Comparison of ENCODE assay signal across 8 cellular contexts in genomic region chr17:16214190-16215001, GRCh38. TPM values are rescaled to one million over a fixed set of nuclear protein-coding genes. Genes with fewer than 3 reads are reported as not detected.
A peak's percentile ranks its signal among the peaks of the same experiment; 100 is the strongest.
DNase-seq lines count a peak whose midpoint lies in the region; ATAC-seq and TF ChIP-seq lines count a peak whose summit lies in the region.

No MANE protein-coding gene starts in this region.

- peak overlapping the region; percentile 88 for H3K27ac ChIP-seq in OCI-LY1 (ENCODE audit: low read depth, low read length, poor library complexity, severe bottlenecking)
- peak overlapping the region; percentile 99 for H3K27ac ChIP-seq in colonic mucosa

- H3K4me3 Mint-ChIP-seq in activated T-cell treated with anti-CD3 and anti-CD28 coated beads, Interleukin-2, amount 50 U/mL, for 24 hours: peak overlapping the region; percentile 98

- no peaks in the 10 kb centered on the region for H3K9me3 Mint-ChIP-seq in activated T-cell treated with anti-CD3 and anti-CD28 coated beads, Interleukin-2, amount 50 U/mL, for 24 hours

- H3K27me3 Mint-ChIP-seq in activated T-cell treated with anti-CD3 and anti-CD28 coated beads, Interleukin-2, amount 50 U/mL, for 24 hours: no peaks in the 10 kb centered on the region

- H3K4me1 Mint-ChIP-seq in activated T-cell treated with anti-CD3 and anti-CD28 coated beads, Interleukin-2, amount 50 U/mL, for 24 hours (ENCODE audit: low read depth): peaks cover 45% of the 10 kb centered on the region

- H3K9me3 ChIP-seq in OCI-LY1 (ENCODE audit: low read length): no peaks in the 10 kb centered on the region
- H3K9me3 ChIP-seq in colonic mucosa: no peaks in the 10 kb centered on the region
- no peaks in the 10 kb centered on the region for H3K9me3 ChIP-seq in mucosa of stomach (ENCODE audit: control insufficient read depth, low read length)

- H3K27ac Mint-ChIP-seq in activated T-cell treated with anti-CD3 and anti-CD28 coated beads, Interleukin-2, amount 50 U/mL, for 24 hours: peak overlapping the region; percentile 90

- H3K9ac ChIP-seq in OCI-LY1 (ENCODE audit: low read length) (peak overlapping the region; percentile 81), colonic mucosa (ENCODE audit: low read depth in 2 of 2, low read length in 2 of 2) (peak overlapping the region; percentile 85 to 98), mucosa of stomach (ENCODE audit: low read length) (peak overlapping the region; percentile 97)

- no peaks in the 10 kb centered on the region for H3K9me2 ChIP-seq in OCI-LY1 (ENCODE audit: low read depth, low read length)

- peak overlapping the region; percentile 97 for H3K4me2 ChIP-seq in OCI-LY1 (ENCODE audit: low read length)

- no peaks in the 10 kb centered on the region for H3F3A ChIP-seq in OCI-LY1 (ENCODE audit: insufficient read depth, low read length)

- H3K4me3 ChIP-seq in OCI-LY1 (ENCODE audit: low read depth, low read length, poor library complexity, severe bottlenecking): peak overlapping the region; percentile 84
- peak overlapping the region; percentile 65 for H3K4me3 ChIP-seq in colonic mucosa
- peak overlapping the region; percentile 91 for H3K4me3 ChIP-seq in mucosa of stomach (ENCODE audit: low read length)

- H4K20me1 ChIP-seq in OCI-LY1 (ENCODE audit: insufficient read depth, low read length): no peaks in the 10 kb centered on the region

- intact Hi-C loops in colonic mucosa (cut with DNase I): no loop called here

- H3K27me3 ChIP-seq in OCI-LY1 (ENCODE audit: insufficient read depth, low read length) (no peaks in the 10 kb centered on the region), colonic mucosa (no peaks in the 10 kb centered on the region), mucosa of stomach (ENCODE audit: control insufficient read depth, insufficient read depth, low read length) (no peaks in the 10 kb centered on the region)

- DNase-seq in activated T-cell treated with anti-CD3 and anti-CD28 coated beads, Interleukin-2, amount 50 U/mL, for 24 hours: no peak
- DNase-seq in activated T-cell treated with anti-CD3 and anti-CD28 coated beads, Interleukin-2, amount 50 U/mL, for 1 hour: no peak
- DNase-seq in colonic mucosa (no peak), DMS153 treated with DMSO at 0.1 percent for 48 hours (lab: John Stamatoyannopoulos, UW; ENCODE audit: unreplicated experiment) (no peak), mesenteric fat pad (ENCODE audit: low spot score) (no peak)

- H3K4me1 ChIP-seq in OCI-LY1 (ENCODE audit: insufficient read depth, low read length, severe bottlenecking): peaks cover 51% of the 10 kb centered on the region
- no peaks in the 10 kb centered on the region for H3K4me1 ChIP-seq in colonic mucosa
- H3K4me1 ChIP-seq in mucosa of stomach (ENCODE audit: control insufficient read depth, insufficient read depth, low read length): peaks cover 26% of the 10 kb centered on the region

- ATAC-seq in HG02588 (IDR thresholded peaks at IDR 0.05; ENCODE audit: unreplicated experiment): no peak

- TF ChIP-seq CTCF in OCI-LY1 (IDR thresholded peaks at IDR 0.05; ENCODE audit: low read length) (no peak), colonic mucosa (IDR thresholded peaks at IDR 0.05) (no peak)

- H3K36me3 ChIP-seq in OCI-LY1 (ENCODE audit: insufficient read depth, low read length) (peaks cover 3% of the 10 kb centered on the region; the same call in 1 of the 2 replicates), colonic mucosa (no peaks in the 10 kb centered on the region), mucosa of stomach (ENCODE audit: control insufficient read depth, insufficient read depth, low read length) (no peaks in the 10 kb centered on the region)

- H3K79me2 ChIP-seq in OCI-LY1 (ENCODE audit: insufficient read depth, low read length): peaks cover 82% of the 10 kb centered on the region

- no peak overlapping the region for H2AFZ ChIP-seq in OCI-LY1 (ENCODE audit: low read length)

- H3K36me3 Mint-ChIP-seq in activated T-cell treated with anti-CD3 and anti-CD28 coated beads, Interleukin-2, amount 50 U/mL, for 24 hours (ENCODE audit: low read depth): peaks cover 33% of the 10 kb centered on the region

RNA-seq across cellular contexts. Expression of gene NCOR1, which starts 0.9 kb away (rescaled TPM):
- total RNA-seq in colonic mucosa: 100 to 1,000 TPM; 190 to 233 TPM
- total RNA-seq in mesenteric fat pad: 142 TPM

RNA-seq across cellular contexts. Expression of gene PIGL, which starts 2.6 kb away (rescaled TPM):
- total RNA-seq in colonic mucosa (10 to 100 TPM; 24.7 to 25.4 TPM), mesenteric fat pad (42.9 TPM)
